1 cellular context compared by ENCODE assay signal in the genomic region with DNA sequence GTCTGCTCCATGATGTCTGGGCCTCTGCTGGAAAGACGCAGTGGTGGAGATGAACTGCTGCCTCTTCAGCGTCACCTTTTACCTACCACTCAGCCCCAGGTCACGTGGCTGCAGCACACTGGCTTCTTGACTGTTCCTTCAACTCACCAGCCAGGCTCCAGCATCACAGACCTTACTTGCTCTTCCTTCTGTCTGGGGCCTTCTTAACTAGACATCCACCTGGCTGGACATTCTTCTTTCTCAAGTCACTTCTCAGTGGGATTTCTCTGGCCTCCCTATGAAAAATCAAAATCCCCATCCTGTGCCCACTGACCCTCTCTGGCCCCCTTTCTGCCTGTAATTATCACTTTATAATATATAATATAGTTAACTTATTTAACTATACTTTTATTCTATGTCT.
TF ChIP-seq lines count a peak whose summit lies in the region.

No MANE protein-coding gene starts in this region.

TF ChIP-seq in K562, 482 proteins besides CTCF, POLR2A, EP300 and RAD21:
- TF ChIP-seq, protein P1, sequence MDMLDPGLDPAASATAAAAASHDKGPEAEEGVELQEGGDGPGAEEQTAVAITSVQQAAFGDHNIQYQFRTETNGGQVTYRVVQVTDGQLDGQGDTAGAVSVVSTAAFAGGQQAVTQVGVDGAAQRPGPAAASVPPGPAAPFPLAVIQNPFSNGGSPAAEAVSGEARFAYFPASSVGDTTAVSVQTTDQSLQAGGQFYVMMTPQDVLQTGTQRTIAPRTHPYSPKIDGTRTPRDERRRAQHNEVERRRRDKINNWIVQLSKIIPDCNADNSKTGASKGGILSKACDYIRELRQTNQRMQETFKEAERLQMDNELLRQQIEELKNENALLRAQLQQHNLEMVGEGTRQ (CRISPR knock-in tag; IDR thresholded peaks at IDR 0.05), result 0 out of 2 replicates have a peak, but pooled peaks have one; percentile 10
- TF ChIP-seq PTRF (tag; IDR thresholded peaks at IDR 0.05), result no peak
TF ChIP-seq in K562: peak in this region for 1.
